In genomic region chr10:100730739-100731602, GRCh38 we compare ENCODE assay signal across 8 cellular contexts. TPM values are rescaled to one million over a fixed set of nuclear protein-coding genes. Genes with fewer than 3 reads are reported as not detected.
DNase-seq lines count a peak whose midpoint lies in the region; ATAC-seq, FAIRE-seq and TF ChIP-seq lines count a peak whose summit lies in the region.

No MANE protein-coding gene starts in this region.

- FAIRE-seq in astrocyte (lab: Jason Lieb, UNC): no peak

- TF ChIP-seq CTCF in BJ (IDR thresholded peaks at IDR 0.05; ENCODE audit: insufficient read depth, low read depth, low read length) (no peak), astrocyte (IDR thresholded peaks at IDR 0.05; ENCODE audit: insufficient read depth, low read depth, low read length) (no peak)

- peak overlapping the region; percentile 19 for H3K27ac Mint-ChIP-seq in astrocyte (ENCODE audit: unreplicated experiment)

- peaks cover 20% of the 10 kb centered on the region for H3K4me1 Mint-ChIP-seq in astrocyte (ENCODE audit: low read depth, unreplicated experiment)

- no peak overlapping the region for H3K27ac ChIP-seq in astrocyte (ENCODE audit: low read depth, low read length)

- H3K4me3 ChIP-seq in BJ (ENCODE audit: low read depth, low read length) (0 out of 2 replicates have a peak overlapping the region, but pooled peaks have one; percentile 6), astrocyte (ENCODE audit: insufficient read depth, low read depth, low read length) (peak overlapping the region; percentile 7)

- CTCF ChIA-PET in BJ (lab: Yijun Ruan, JAX): no interaction called here

- H3K36me3 ChIP-seq in BJ (ENCODE audit: control insufficient read depth, insufficient read depth, low read length): no peaks in the 10 kb centered on the region
- no peaks in the 10 kb centered on the region for H3K36me3 ChIP-seq in astrocyte (ENCODE audit: insufficient read depth, low read length)

- H3K4me2 ChIP-seq in astrocyte (ENCODE audit: low read length): peak overlapping the region; percentile 79

- H2AFZ ChIP-seq in astrocyte (ENCODE audit: low read depth, low read length): no peak overlapping the region

- peak overlapping the region; percentile 30 for H3K4me3 Mint-ChIP-seq in astrocyte (ENCODE audit: unreplicated experiment)

- no peaks in the 10 kb centered on the region for H3K36me3 Mint-ChIP-seq in astrocyte (ENCODE audit: low read depth, unreplicated experiment)

- H3K9me3 ChIP-seq in astrocyte (ENCODE audit: insufficient read depth, low read depth, low read length): no peaks in the 10 kb centered on the region

- DNase-seq in BJ (ENCODE audit: low read depth) (no peak), HT-29 (ENCODE audit: low spot score) (peak; percentile 18), astrocyte (ENCODE audit: low read depth) (no peak), mucosa of gallbladder (ENCODE audit: low spot score) (peak; percentile 16), foreskin melanocyte (no peak)
- no peak for DNase-seq in effector CD4-positive, alpha-beta T cell

- peaks cover 9% of the 10 kb centered on the region for H3K4me1 ChIP-seq in astrocyte (ENCODE audit: insufficient read depth, low read length)

- H3K9ac ChIP-seq in astrocyte (ENCODE audit: low read length): no peak overlapping the region

- peaks cover 78% of the 10 kb centered on the region for H3K27me3 Mint-ChIP-seq in astrocyte (ENCODE audit: low read depth, unreplicated experiment)

- peak; percentile 75 for ATAC-seq in GM18909 (IDR thresholded peaks at IDR 0.05; ENCODE audit: poor library complexity, unreplicated experiment)
- no peak for ATAC-seq in GM19467 (IDR thresholded peaks at IDR 0.05; ENCODE audit: unreplicated experiment)

- no peaks in the 10 kb centered on the region for H3K79me2 ChIP-seq in astrocyte (ENCODE audit: insufficient read depth, low read length)

- POLR2A ChIA-PET in BJ (lab: Charles Lee): no interaction called here

- H4K20me1 ChIP-seq in astrocyte (ENCODE audit: insufficient read depth, low read length): peaks cover 10% of the 10 kb centered on the region

- H3K27me3 ChIP-seq in BJ (ENCODE audit: control insufficient read depth, insufficient read depth, low read length) (peaks cover 62% of the 10 kb centered on the region), astrocyte (ENCODE audit: insufficient read depth, low read length) (peaks cover 82% of the 10 kb centered on the region)

- peaks cover 2% of the 10 kb centered on the region for H3K9me3 Mint-ChIP-seq in astrocyte (ENCODE audit: unreplicated experiment)

RNA-seq across cellular contexts. Expression of gene PAX2, which starts 14.4 kb away (rescaled TPM):
- not detected in 2 replicates for polyA plus RNA-seq in BJ (2011; rRNA removed)
- polyA minus RNA-seq in BJ (2011; rRNA and poly(A)+ RNA removed): not detected in 2 replicates
- not detected in 2 replicates for total RNA-seq in HT-29 (2014; rRNA removed; shearing (Covaris generic))
- total RNA-seq in astrocyte (0.23 and 0.60 TPM in 2 replicates), mucosa of gallbladder (not detected)

Comparison
In these comparisons a context has a peak if more than half of its experiments do, and no peak if none do; other contexts are left out.
1. DNase-seq: peak in HT-29 (single experiment) and mucosa of gallbladder (single experiment); none in BJ (single experiment), astrocyte (single experiment), foreskin melanocyte (single experiment) and effector CD4-positive, alpha-beta T cell (single experiment).